Comparison of ENCODE assay signal across 1 cellular context in the genomic region with DNA sequence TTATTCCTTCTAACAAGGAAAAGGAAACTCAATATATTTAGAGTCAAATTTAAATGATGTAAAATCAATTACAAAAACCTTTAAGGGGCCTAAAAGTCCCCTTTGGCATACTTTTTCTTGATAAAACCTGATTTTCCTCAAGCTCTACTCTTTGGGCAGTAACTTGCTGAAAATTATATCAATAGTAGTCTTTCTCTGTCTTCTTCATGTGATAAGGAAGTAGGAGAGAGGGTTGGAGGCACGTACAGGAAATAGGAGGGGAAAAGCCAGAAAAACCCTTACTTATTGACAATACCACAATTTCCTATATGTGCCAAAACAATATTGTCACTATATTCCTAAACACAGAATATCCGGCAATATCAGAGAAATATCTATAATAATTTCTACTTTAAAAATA.
TF ChIP-seq lines count a peak whose summit lies in the region.

No MANE protein-coding gene starts in this region.

TF ChIP-seq in K562, 482 proteins besides CTCF, POLR2A, EP300 and RAD21 (continued from another document):
- TF ChIP-seq, protein P1, sequence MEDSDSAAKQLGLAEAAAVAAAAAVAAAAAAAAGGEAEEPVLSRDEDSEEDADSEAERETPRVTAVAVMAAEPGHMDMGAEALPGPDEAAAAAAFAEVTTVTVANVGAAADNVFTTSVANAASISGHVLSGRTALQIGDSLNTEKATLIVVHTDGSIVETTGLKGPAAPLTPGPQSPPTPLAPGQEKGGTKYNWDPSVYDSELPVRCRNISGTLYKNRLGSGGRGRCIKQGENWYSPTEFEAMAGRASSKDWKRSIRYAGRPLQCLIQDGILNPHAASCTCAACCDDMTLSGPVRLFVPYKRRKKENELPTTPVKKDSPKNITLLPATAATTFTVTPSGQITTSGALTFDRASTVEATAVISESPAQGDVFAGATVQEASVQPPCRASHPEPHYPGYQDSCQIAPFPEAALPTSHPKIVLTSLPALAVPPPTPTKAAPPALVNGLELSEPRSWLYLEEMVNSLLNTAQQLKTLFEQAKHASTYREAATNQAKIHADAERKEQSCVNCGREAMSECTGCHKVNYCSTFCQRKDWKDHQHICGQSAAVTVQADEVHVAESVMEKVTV (CRISPR knock-in tag; IDR thresholded peaks at IDR 0.05) = 0 out of 2 replicates have a peak, but pooled peaks have one; percentile 7
- no peak for TF ChIP-seq IRF2 (CRISPR knock-in tag; IDR thresholded peaks at IDR 0.05)
- 0 out of 2 replicates have a peak, but pooled peaks have one; percentile 24 for TF ChIP-seq KAT7 (CRISPR knock-in tag; IDR thresholded peaks at IDR 0.05; ENCODE audit: borderline replicate concordance)
- no peak for TF ChIP-seq ZNF57 (CRISPR knock-in tag; IDR thresholded peaks at IDR 0.05)
- 0 out of 2 replicates have a peak, but pooled peaks have one; percentile 41 for TF ChIP-seq ZNF766 (CRISPR knock-in tag; conservative IDR thresholded peaks at IDR 0.05)
- TF ChIP-seq, protein P2, sequence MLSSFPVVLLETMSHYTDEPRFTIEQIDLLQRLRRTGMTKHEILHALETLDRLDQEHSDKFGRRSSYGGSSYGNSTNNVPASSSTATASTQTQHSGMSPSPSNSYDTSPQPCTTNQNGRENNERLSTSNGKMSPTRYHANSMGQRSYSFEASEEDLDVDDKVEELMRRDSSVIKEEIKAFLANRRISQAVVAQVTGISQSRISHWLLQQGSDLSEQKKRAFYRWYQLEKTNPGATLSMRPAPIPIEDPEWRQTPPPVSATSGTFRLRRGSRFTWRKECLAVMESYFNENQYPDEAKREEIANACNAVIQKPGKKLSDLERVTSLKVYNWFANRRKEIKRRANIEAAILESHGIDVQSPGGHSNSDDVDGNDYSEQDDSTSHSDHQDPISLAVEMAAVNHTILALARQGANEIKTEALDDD (IDR thresholded peaks at IDR 0.05) = no peak
- TF ChIP-seq BHLHE40 (IDR thresholded peaks at IDR 0.05; ENCODE audit: low read length) = no peak
- TF ChIP-seq ZNF174 (CRISPR knock-in tag; IDR thresholded peaks at IDR 0.05) = 0 out of 2 replicates have a peak, but pooled peaks have one; percentile 47
- no peak for TF ChIP-seq CAMTA2 (CRISPR knock-in tag; conservative IDR thresholded peaks at IDR 0.05)
- TF ChIP-seq ZNF133 (CRISPR knock-in tag; IDR thresholded peaks at IDR 0.05) = no peak
- TF ChIP-seq SMARCA4 (IDR thresholded peaks at IDR 0.05) = peak; percentile 7; the same call in 1 of the 2 replicates
- 0 out of 4 replicates have a peak, but pooled peaks of 1 of the 2 experiments have one; percentile 19 for TF ChIP-seq TEAD1 (CRISPR knock-in tag; IDR thresholded peaks at IDR 0.05)
- peak; percentile 37; the same call in 1 of the 2 replicates for TF ChIP-seq PYGO2 (tag; IDR thresholded peaks at IDR 0.05)
- TF ChIP-seq TAL1 (IDR thresholded peaks at IDR 0.05) = 0 out of 2 replicates have a peak, but pooled peaks have one; percentile 4
- TF ChIP-seq, protein P3, sequence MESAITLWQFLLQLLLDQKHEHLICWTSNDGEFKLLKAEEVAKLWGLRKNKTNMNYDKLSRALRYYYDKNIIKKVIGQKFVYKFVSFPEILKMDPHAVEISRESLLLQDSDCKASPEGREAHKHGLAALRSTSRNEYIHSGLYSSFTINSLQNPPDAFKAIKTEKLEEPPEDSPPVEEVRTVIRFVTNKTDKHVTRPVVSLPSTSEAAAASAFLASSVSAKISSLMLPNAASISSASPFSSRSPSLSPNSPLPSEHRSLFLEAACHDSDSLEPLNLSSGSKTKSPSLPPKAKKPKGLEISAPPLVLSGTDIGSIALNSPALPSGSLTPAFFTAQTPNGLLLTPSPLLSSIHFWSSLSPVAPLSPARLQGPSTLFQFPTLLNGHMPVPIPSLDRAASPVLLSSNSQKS (CRISPR knock-in tag; IDR thresholded peaks at IDR 0.05) = 0 out of 2 replicates have a peak, but pooled peaks have one; percentile 72
- TF ChIP-seq GABPA (tag; conservative IDR thresholded peaks at IDR 0.05; ENCODE audit: low read depth) = peak; percentile 21; the same call in 1 of the 2 replicates
- 0 out of 2 replicates have a peak, but pooled peaks have one; percentile 2 for TF ChIP-seq ARID1B (IDR thresholded peaks at IDR 0.05)
- TF ChIP-seq, protein P4, sequence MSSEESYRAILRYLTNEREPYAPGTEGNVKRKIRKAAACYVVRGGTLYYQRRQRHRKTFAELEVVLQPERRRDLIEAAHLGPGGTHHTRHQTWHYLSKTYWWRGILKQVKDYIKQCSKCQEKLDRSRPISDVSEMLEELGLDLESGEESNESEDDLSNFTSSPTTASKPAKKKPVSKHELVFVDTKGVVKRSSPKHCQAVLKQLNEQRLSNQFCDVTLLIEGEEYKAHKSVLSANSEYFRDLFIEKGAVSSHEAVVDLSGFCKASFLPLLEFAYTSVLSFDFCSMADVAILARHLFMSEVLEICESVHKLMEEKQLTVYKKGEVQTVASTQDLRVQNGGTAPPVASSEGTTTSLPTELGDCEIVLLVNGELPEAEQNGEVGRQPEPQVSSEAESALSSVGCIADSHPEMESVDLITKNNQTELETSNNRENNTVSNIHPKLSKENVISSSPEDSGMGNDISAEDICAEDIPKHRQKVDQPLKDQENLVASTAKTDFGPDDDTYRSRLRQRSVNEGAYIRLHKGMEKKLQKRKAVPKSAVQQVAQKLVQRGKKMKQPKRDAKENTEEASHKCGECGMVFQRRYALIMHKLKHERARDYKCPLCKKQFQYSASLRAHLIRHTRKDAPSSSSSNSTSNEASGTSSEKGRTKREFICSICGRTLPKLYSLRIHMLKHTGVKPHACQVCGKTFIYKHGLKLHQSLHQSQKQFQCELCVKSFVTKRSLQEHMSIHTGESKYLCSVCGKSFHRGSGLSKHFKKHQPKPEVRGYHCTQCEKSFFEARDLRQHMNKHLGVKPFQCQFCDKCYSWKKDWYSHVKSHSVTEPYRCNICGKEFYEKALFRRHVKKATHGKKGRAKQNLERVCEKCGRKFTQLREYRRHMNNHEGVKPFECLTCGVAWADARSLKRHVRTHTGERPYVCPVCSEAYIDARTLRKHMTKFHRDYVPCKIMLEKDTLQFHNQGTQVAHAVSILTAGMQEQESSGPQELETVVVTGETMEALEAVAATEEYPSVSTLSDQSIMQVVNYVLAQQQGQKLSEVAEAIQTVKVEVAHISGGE (CRISPR knock-in tag; IDR thresholded peaks at IDR 0.05) = no peak
- TF ChIP-seq ELF2 (CRISPR knock-in tag; IDR thresholded peaks at IDR 0.05) = peak; percentile 20; the same call in 1 of the 2 replicates
- TF ChIP-seq, protein P5, sequence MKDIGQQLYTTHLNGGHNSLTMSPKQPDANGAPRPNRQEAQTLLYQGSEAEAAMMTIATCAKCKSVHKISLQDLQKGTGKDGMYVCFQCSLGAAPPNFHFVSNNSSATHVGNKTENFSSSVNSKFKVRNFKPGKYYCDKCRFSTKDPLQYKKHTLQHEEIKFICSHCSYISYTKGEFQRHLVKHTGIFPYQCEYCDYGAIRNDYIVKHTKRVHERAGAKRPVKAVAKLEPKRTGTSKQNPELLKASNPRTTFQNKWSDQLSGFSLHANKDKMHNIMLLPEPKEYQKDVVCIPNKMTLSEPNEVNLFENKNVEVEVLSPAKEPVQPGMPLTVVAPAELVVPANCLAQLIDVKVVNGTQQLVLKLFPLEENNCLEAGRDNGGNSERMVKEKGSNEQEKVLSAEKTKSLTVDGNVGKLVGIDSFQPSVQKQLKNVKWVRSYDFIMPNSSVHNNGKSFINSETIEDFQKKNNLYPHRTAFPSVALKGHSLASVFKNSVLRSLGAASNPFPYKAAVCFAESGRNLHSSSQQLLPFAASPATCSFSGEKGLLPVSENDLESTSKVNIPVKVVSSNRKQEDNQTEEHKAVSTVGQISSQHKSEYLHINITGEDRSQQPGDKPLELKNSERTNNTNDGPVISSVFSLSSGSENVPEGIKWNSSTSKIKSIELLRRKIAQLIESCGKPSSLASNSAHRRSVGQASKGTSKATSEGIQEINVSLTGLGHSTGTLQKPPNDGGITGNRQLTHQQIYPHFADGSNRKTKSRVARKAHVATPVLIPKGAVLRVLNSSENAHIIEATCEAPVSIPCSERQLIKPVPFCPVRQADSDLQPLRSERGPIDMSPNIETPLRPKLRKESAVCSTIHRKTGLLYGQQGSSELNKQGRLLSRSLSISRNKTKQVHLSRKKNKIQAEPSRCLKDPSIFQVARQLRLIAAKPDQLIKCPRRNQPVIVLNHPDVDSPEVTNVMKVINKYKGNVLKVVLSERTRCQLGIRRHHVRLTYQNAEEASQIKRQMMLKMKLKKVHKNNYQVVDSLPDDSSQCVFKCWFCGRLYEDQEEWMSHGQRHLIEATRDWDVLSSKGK (CRISPR knock-in tag; IDR thresholded peaks at IDR 0.05) = 0 out of 2 replicates have a peak, but pooled peaks have one; percentile 11
- TF ChIP-seq CHCHD3 (CRISPR knock-in tag; IDR thresholded peaks at IDR 0.05) = 0 out of 2 replicates have a peak, but pooled peaks have one; percentile 1
- TF ChIP-seq NEUROD1 (IDR thresholded peaks at IDR 0.05; ENCODE audit: borderline replicate concordance, low read depth, low read length, partially characterized antibody) = no peak
- TF ChIP-seq, protein P6, sequence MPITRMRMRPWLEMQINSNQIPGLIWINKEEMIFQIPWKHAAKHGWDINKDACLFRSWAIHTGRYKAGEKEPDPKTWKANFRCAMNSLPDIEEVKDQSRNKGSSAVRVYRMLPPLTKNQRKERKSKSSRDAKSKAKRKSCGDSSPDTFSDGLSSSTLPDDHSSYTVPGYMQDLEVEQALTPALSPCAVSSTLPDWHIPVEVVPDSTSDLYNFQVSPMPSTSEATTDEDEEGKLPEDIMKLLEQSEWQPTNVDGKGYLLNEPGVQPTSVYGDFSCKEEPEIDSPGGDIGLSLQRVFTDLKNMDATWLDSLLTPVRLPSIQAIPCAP (CRISPR knock-in tag; IDR thresholded peaks at IDR 0.05; ENCODE audit: borderline replicate concordance) = no peak
- TF ChIP-seq TBP (optimal IDR thresholded peaks at IDR 0.05; ENCODE audit: low read depth, low read length) = peak; percentile 20
- TF ChIP-seq, protein P7, sequence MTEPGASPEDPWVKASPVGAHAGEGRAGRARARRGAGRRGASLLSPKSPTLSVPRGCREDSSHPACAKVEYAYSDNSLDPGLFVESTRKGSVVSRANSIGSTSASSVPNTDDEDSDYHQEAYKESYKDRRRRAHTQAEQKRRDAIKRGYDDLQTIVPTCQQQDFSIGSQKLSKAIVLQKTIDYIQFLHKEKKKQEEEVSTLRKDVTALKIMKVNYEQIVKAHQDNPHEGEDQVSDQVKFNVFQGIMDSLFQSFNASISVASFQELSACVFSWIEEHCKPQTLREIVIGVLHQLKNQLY (CRISPR knock-in tag; conservative IDR thresholded peaks at IDR 0.05) = 0 out of 4 replicates have a peak, but pooled peaks of 1 of the 2 experiments have one; percentile 80
- TF ChIP-seq MBD2 (IDR thresholded peaks at IDR 0.05; ENCODE audit: borderline replicate concordance, low read depth) = no peak
- 0 out of 2 replicates have a peak, but pooled peaks have one; percentile 24 for TF ChIP-seq KLF6 (CRISPR knock-in tag; IDR thresholded peaks at IDR 0.05; ENCODE audit: borderline replicate concordance)
- TF ChIP-seq, protein P8, sequence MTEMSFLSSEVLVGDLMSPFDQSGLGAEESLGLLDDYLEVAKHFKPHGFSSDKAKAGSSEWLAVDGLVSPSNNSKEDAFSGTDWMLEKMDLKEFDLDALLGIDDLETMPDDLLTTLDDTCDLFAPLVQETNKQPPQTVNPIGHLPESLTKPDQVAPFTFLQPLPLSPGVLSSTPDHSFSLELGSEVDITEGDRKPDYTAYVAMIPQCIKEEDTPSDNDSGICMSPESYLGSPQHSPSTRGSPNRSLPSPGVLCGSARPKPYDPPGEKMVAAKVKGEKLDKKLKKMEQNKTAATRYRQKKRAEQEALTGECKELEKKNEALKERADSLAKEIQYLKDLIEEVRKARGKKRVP (CRISPR knock-in tag; IDR thresholded peaks at IDR 0.05) = 0 out of 2 replicates have a peak, but pooled peaks have one; percentile 36
